ENCODE assay signal across 18 cellular contexts in genomic region chr15:41923424-41923999, GRCh38. TPM values are rescaled to one million over a fixed set of nuclear protein-coding genes. Genes with fewer than 3 reads are reported as not detected.
A peak's percentile ranks its signal among the peaks of the same experiment; 100 is the strongest.
DNase-seq lines count a peak whose midpoint lies in the region; ATAC-seq lines count a peak whose summit lies in the region.
"Had no signal": no experiment of that assay in that cellular context is flagged by ENCODE, and none has a peak within 500 bp of the region (broad histone marks: within the 10 kb centered on the region; RNA-seq: fewer than 3 reads in every experiment).

No MANE protein-coding gene starts in this region.

- no peaks in the 10 kb centered on the region for H3K79me2 ChIP-seq in GM23248 (ENCODE audit: insufficient read depth)

- no peak overlapping the region for H2AFZ ChIP-seq in GM23248

- H3K4me1 ChIP-seq in GM23248 (ENCODE audit: insufficient read depth): peaks cover 8% of the 10 kb centered on the region
- peaks cover 14% of the 10 kb centered on the region for H3K4me1 ChIP-seq in CD4-positive, alpha-beta memory T cell (ENCODE audit: insufficient read depth, low read length)
- H3K4me1 ChIP-seq: HAP-1 had no signal

- H3K4me2 ChIP-seq in GM23248 (ENCODE audit: unreplicated experiment): no peak overlapping the region

- peak overlapping the region; percentile 10 for H3K27ac Mint-ChIP-seq in activated T-cell treated with anti-CD3 and anti-CD28 coated beads, Interleukin-2, amount 50 U/mL, for 24 hours
- peak overlapping the region; percentile 94 for H3K27ac Mint-ChIP-seq in dendritic cell treated with granulocyte-macrophage colony-stimulating factor and Interleukin-4, amounts not matched to agents 40 ng/mL and 50 ng/mL, for 4 days
- H3K27ac Mint-ChIP-seq in CD4-positive, alpha-beta memory T cell: peak overlapping the region in 2 of 7 donors; percentile 23 to 42
- H3K27ac Mint-ChIP-seq in activated CD4-positive, alpha-beta T cell treated with anti-CD3 and anti-CD28 coated beads for 36 hours: no peak overlapping the region

- peaks cover 18% of the 10 kb centered on the region for H3K4me1 Mint-ChIP-seq in activated T-cell treated with anti-CD3 and anti-CD28 coated beads, Interleukin-2, amount 50 U/mL, for 24 hours (ENCODE audit: low read depth)
- H3K4me1 Mint-ChIP-seq in activated T-cell treated with anti-CD3 and anti-CD28 coated beads, Interleukin-2, amount 50 U/mL, for 4 hours (ENCODE audit: low read depth): peaks cover 22% of the 10 kb centered on the region
- H3K4me1 Mint-ChIP-seq in dendritic cell treated with granulocyte-macrophage colony-stimulating factor and Interleukin-4, amounts not matched to agents 40 ng/mL and 50 ng/mL, for 4 days (ENCODE audit: low read depth): peaks cover 89% of the 10 kb centered on the region
- H3K4me1 Mint-ChIP-seq in CD4-positive, alpha-beta memory T cell: peaks cover 16 to 33% (median 18%) of the 10 kb centered on the region in 4 donors
- peaks cover 18% of the 10 kb centered on the region for H3K4me1 Mint-ChIP-seq in activated CD4-positive, alpha-beta T cell treated with anti-CD3 and anti-CD28 coated beads for 36 hours

- H3K4me3 Mint-ChIP-seq in activated T-cell treated with anti-CD3 and anti-CD28 coated beads, Interleukin-2, amount 50 U/mL, for 24 hours: no peak overlapping the region
- no peak overlapping the region for H3K4me3 Mint-ChIP-seq in activated T-cell treated with anti-CD3 and anti-CD28 coated beads, Interleukin-2, amount 50 U/mL, for 4 hours
- H3K4me3 Mint-ChIP-seq in dendritic cell treated with granulocyte-macrophage colony-stimulating factor and Interleukin-4, amounts not matched to agents 40 ng/mL and 50 ng/mL, for 4 days: no peak overlapping the region
- H3K4me3 Mint-ChIP-seq in CD4-positive, alpha-beta memory T cell: no peak overlapping the region
- H3K4me3 Mint-ChIP-seq in activated CD4-positive, alpha-beta T cell treated with anti-CD3 and anti-CD28 coated beads for 36 hours: no peak overlapping the region

- H4K20me1 ChIP-seq in GM23248 (ENCODE audit: insufficient read depth): no peaks in the 10 kb centered on the region

- CTCF ChIA-PET in CD4-positive, alpha-beta memory T cell (lab: Charles Lee; ENCODE audit: partially characterized antibody): interaction anchor here (1.5 to 3.9 kb wide), 3 partner anchors 13 to 150 kb away, joined by 3 to 19 read pairs (median 6); no protein-coding TSS in a partner anchor
- CTCF ChIA-PET in activated CD4-positive, alpha-beta T cell treated with anti-CD3 and anti-CD28 coated beads for 36 hours (lab: Charles Lee): interaction anchor here (1.0 to 1.5 kb wide), 3 partner anchors 11 to 150 kb away, joined by 4 to 6 read pairs (median 4); no protein-coding TSS in a partner anchor

- no peak overlapping the region for H3K27ac ChIP-seq in GM23248
- H3K27ac ChIP-seq in CD4-positive, alpha-beta memory T cell (ENCODE audit: low read depth, low read length): no peak overlapping the region
- H3K27ac ChIP-seq: 22Rv1 had no signal

- no peaks in the 10 kb centered on the region for H3K9me3 Mint-ChIP-seq in activated T-cell treated with anti-CD3 and anti-CD28 coated beads, Interleukin-2, amount 50 U/mL, for 24 hours
- no peaks in the 10 kb centered on the region for H3K9me3 Mint-ChIP-seq in activated T-cell treated with anti-CD3 and anti-CD28 coated beads, Interleukin-2, amount 50 U/mL, for 4 hours
- H3K9me3 Mint-ChIP-seq in dendritic cell treated with granulocyte-macrophage colony-stimulating factor and Interleukin-4, amounts not matched to agents 40 ng/mL and 50 ng/mL, for 4 days: no peaks in the 10 kb centered on the region
- no peaks in the 10 kb centered on the region for H3K9me3 Mint-ChIP-seq in CD4-positive, alpha-beta memory T cell
- no peaks in the 10 kb centered on the region for H3K9me3 Mint-ChIP-seq in activated CD4-positive, alpha-beta T cell treated with anti-CD3 and anti-CD28 coated beads for 36 hours (ENCODE audit: low read depth)

- no peaks in the 10 kb centered on the region for H3K9me3 ChIP-seq in GM23248 (ENCODE audit: low read depth)
- H3K9me3 ChIP-seq in CD4-positive, alpha-beta memory T cell (ENCODE audit: control insufficient read depth in 1 of 2, low read length in 2 of 2): no peaks in the 10 kb centered on the region
- H3K9me3 ChIP-seq: HAP-1 had no signal

- no peak for ATAC-seq in activated T-cell treated with anti-CD3 and anti-CD28 coated beads, Interleukin-2, amount 50 U/mL, for 4 hours
- ATAC-seq in activated CD4-positive, alpha-beta T cell treated with anti-CD3 and anti-CD28 coated beads for 36 hours: no peak
- ATAC-seq: GM12878, Panc1, Right ventricle myocardium inferior had no signal

- POLR2A ChIA-PET in CD4-positive, alpha-beta memory T cell (lab: Charles Lee; ENCODE audit: partially characterized antibody): interaction anchor here (3.5 kb wide), 1 partner anchor 13 kb away, joined by 16 read pairs; no protein-coding TSS in a partner anchor
- POLR2A ChIA-PET in activated CD4-positive, alpha-beta T cell treated with anti-CD3 and anti-CD28 coated beads for 36 hours (lab: Charles Lee): no interaction called here

- no peaks in the 10 kb centered on the region for H3K27me3 ChIP-seq in GM23248 (replicated peaks; ENCODE audit: insufficient read depth)
- H3K27me3 ChIP-seq in CD4-positive, alpha-beta memory T cell (ENCODE audit: insufficient read depth, low read length): no peaks in the 10 kb centered on the region

- WGBS in GM23248 (ENCODE audit: low coverage in 1 of 2, low lambda C conversion rate in 2 of 2, missing lambda C conversion rate in 2 of 2), 2 experiments: 84 to 90% methylated on average over 2 of the region's 2 CpGs

- no peak for DNase-seq in activated T-cell treated with anti-CD3 and anti-CD28 coated beads, Interleukin-2, amount 50 U/mL, for 24 hours
- DNase-seq in activated T-cell treated with anti-CD3 and anti-CD28 coated beads, Interleukin-2, amount 50 U/mL, for 4 hours: no peak
- DNase-seq in GM23248: peak; percentile 16
- peak; percentile 13 for DNase-seq in posterior vena cava (ENCODE audit: low spot score)
- no peak for DNase-seq in NCI-H1930 (lab: John Stamatoyannopoulos, UW)
- DNase-seq in CD4-positive, alpha-beta memory T cell: no peak
- no peak for DNase-seq in activated CD4-positive, alpha-beta T cell treated with anti-CD3 and anti-CD28 coated beads for 36 hours
- DNase-seq: Calu3, DMS79, NCI-H1048, NCI-H446 treated with DMSO at 0.1 percent for 48 hours, NCI-H748 treated with DMSO at 0.1 percent for 48 hours had no signal

- H3F3A ChIP-seq in GM23248 (ENCODE audit: insufficient read depth): peaks cover 6% of the 10 kb centered on the region; the same call in 1 of the 2 replicates

- H3K9ac ChIP-seq in GM23248: no peak overlapping the region

- no peak overlapping the region for H3K4me3 ChIP-seq in GM23248
- no peak overlapping the region for H3K4me3 ChIP-seq in CD4-positive, alpha-beta memory T cell (ENCODE audit: low read length in 2 of 2)
- H3K4me3 ChIP-seq: GM12878, HAP-1 had no signal

- no peaks in the 10 kb centered on the region for H3K36me3 ChIP-seq in GM23248 (ENCODE audit: low read depth)
- peaks cover 6% of the 10 kb centered on the region for H3K36me3 ChIP-seq in CD4-positive, alpha-beta memory T cell (ENCODE audit: insufficient read depth, low read length)

- no peaks in the 10 kb centered on the region for H3K27me3 Mint-ChIP-seq in activated T-cell treated with anti-CD3 and anti-CD28 coated beads, Interleukin-2, amount 50 U/mL, for 24 hours
- no peaks in the 10 kb centered on the region for H3K27me3 Mint-ChIP-seq in activated T-cell treated with anti-CD3 and anti-CD28 coated beads, Interleukin-2, amount 50 U/mL, for 4 hours (ENCODE audit: low read depth)
- no peaks in the 10 kb centered on the region for H3K27me3 Mint-ChIP-seq in dendritic cell treated with granulocyte-macrophage colony-stimulating factor and Interleukin-4, amounts not matched to agents 40 ng/mL and 50 ng/mL, for 4 days
- H3K27me3 Mint-ChIP-seq in CD4-positive, alpha-beta memory T cell: no peaks in the 10 kb centered on the region
- H3K27me3 Mint-ChIP-seq in activated CD4-positive, alpha-beta T cell treated with anti-CD3 and anti-CD28 coated beads for 36 hours: no peaks in the 10 kb centered on the region

- intact Hi-C loops in dendritic cell treated with granulocyte-macrophage colony-stimulating factor and Interleukin-4, amounts not matched to agents 40 ng/mL and 50 ng/mL, for 4 days (cut with micrococcal nuclease): no loop called here
- intact Hi-C loops in posterior vena cava (cut with DNase I): no loop called here
- intact Hi-C loops in CD4-positive, alpha-beta memory T cell (cut with micrococcal nuclease): no loop called here
- intact Hi-C loops in activated CD4-positive, alpha-beta T cell treated with anti-CD3 and anti-CD28 coated beads for 36 hours (cut with DNase I, micrococcal nuclease): no loop called here

- no peaks in the 10 kb centered on the region for H3K9me2 ChIP-seq in GM23248 (ENCODE audit: insufficient read depth)

- in situ Hi-C loops in GM23248 (cut with MboI): no loop called here

- peaks cover 65% of the 10 kb centered on the region for H3K36me3 Mint-ChIP-seq in activated T-cell treated with anti-CD3 and anti-CD28 coated beads, Interleukin-2, amount 50 U/mL, for 24 hours (ENCODE audit: low read depth)
- peaks cover 26% of the 10 kb centered on the region for H3K36me3 Mint-ChIP-seq in activated T-cell treated with anti-CD3 and anti-CD28 coated beads, Interleukin-2, amount 50 U/mL, for 4 hours (ENCODE audit: insufficient read depth)
- peaks cover 96% of the 10 kb centered on the region for H3K36me3 Mint-ChIP-seq in dendritic cell treated with granulocyte-macrophage colony-stimulating factor and Interleukin-4, amounts not matched to agents 40 ng/mL and 50 ng/mL, for 4 days (ENCODE audit: low read depth)
- peaks cover 26 to 40% of the 10 kb centered on the region in 2 donors for H3K36me3 Mint-ChIP-seq in CD4-positive, alpha-beta memory T cell
- H3K36me3 Mint-ChIP-seq in activated CD4-positive, alpha-beta T cell treated with anti-CD3 and anti-CD28 coated beads for 36 hours (ENCODE audit: low read depth): peaks cover 6% of the 10 kb centered on the region

RNA-seq across cellular contexts. Expression of gene SPTBN5, which starts 29.7 kb away (rescaled TPM):
- under 1 TPM; 0.16 to 0.69 (median 0.46) TPM for total RNA-seq in activated T-cell treated with anti-CD3 and anti-CD28 coated beads, Interleukin-2, amount 50 U/mL, for 4 hours
- 0.11 and 0.25 TPM in 2 replicates for total RNA-seq in GM23248 (2014; rRNA removed; shearing (Covaris generic))
- 0.03 TPM in 1 of 2 replicates, not detected in the other for polyA plus RNA-seq in GM23248 (2016; fragmentation: Nextera tagmentation; extraction: Ambion mirVana)
- total RNA-seq in posterior vena cava: 1 to 10 TPM in 1 of 2 donors, under 1 TPM in 1; 0.71 to 1.3 TPM
- 1 to 10 TPM; 2.4 to 2.7 TPM for total RNA-seq in CD4-positive, alpha-beta memory T cell
- under 1 TPM in 1 of 2 donors, not detected in 1; 0.03 TPM for polyA plus RNA-seq in CD4-positive, alpha-beta memory T cell
- under 1 TPM; 0.46 to 0.51 TPM for total RNA-seq in activated CD4-positive, alpha-beta T cell treated with anti-CD3 and anti-CD28 coated beads for 36 hours

RNA-seq across cellular contexts. Expression of gene EHD4, which starts 48.8 kb away (rescaled TPM):
- total RNA-seq in activated T-cell treated with anti-CD3 and anti-CD28 coated beads, Interleukin-2, amount 50 U/mL, for 4 hours: 10 to 100 TPM; 25.7 to 33.8 (median 27.6) TPM
- 15.9 and 17.7 TPM in 2 replicates for total RNA-seq in GM23248 (2014; rRNA removed; shearing (Covaris generic))
- 18.7 and 21.0 TPM in 2 replicates for polyA plus RNA-seq in GM23248 (2016; fragmentation: Nextera tagmentation; extraction: Ambion mirVana)
- 10 to 100 TPM; 21.3 to 22.5 TPM for total RNA-seq in posterior vena cava
- 10 to 100 TPM; 15.2 to 15.6 TPM for total RNA-seq in CD4-positive, alpha-beta memory T cell
- 10 to 100 TPM; 13.9 to 16.4 TPM for polyA plus RNA-seq in CD4-positive, alpha-beta memory T cell
- total RNA-seq in activated CD4-positive, alpha-beta T cell treated with anti-CD3 and anti-CD28 coated beads for 36 hours: 10 to 100 TPM; 34.7 to 35.7 TPM

Comparison
In these comparisons a context has a peak if more than half of its experiments do, and no peak if none do; other contexts are left out.
1. DNase-seq: peak in GM23248 (single experiment) and posterior vena cava (single experiment); none in activated T-cell treated with anti-CD3 and anti-CD28 coated beads, Interleukin-2, amount 50 U/mL, for 24 hours (single experiment), activated T-cell treated with anti-CD3 and anti-CD28 coated beads, Interleukin-2, amount 50 U/mL, for 4 hours (single experiment), NCI-H1930 (0 of 2), CD4-positive, alpha-beta memory T cell (0 of 5) and activated CD4-positive, alpha-beta T cell treated with anti-CD3 and anti-CD28 coated beads for 36 hours (single experiment).